1 cellular context compared by ENCODE assay signal in the genomic region with DNA sequence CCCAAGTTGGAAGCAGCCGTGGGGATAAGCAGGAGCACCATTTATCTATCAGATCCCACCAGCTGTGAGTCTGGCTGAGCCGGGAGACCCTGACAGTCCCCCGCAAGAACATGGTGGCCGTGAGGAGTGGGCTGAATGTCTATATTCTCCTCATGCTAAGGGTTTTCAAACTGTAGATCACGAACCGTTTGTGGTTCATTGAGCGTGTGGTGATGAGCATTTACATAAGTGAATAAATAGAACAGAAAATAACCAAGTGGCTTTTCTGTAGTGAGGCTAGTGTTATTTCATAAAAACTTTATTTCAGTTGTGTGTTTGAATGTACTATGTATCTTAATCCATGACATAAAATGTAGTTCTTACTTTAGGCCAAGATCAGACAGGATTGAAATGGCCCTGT.
TF ChIP-seq lines count a peak whose summit lies in the region.

No MANE protein-coding gene starts in this region.

TF ChIP-seq in WTC11, 78 proteins besides CTCF, POLR2A, EP300 and RAD21 (continued from another document):
- TF ChIP-seq, protein P1, sequence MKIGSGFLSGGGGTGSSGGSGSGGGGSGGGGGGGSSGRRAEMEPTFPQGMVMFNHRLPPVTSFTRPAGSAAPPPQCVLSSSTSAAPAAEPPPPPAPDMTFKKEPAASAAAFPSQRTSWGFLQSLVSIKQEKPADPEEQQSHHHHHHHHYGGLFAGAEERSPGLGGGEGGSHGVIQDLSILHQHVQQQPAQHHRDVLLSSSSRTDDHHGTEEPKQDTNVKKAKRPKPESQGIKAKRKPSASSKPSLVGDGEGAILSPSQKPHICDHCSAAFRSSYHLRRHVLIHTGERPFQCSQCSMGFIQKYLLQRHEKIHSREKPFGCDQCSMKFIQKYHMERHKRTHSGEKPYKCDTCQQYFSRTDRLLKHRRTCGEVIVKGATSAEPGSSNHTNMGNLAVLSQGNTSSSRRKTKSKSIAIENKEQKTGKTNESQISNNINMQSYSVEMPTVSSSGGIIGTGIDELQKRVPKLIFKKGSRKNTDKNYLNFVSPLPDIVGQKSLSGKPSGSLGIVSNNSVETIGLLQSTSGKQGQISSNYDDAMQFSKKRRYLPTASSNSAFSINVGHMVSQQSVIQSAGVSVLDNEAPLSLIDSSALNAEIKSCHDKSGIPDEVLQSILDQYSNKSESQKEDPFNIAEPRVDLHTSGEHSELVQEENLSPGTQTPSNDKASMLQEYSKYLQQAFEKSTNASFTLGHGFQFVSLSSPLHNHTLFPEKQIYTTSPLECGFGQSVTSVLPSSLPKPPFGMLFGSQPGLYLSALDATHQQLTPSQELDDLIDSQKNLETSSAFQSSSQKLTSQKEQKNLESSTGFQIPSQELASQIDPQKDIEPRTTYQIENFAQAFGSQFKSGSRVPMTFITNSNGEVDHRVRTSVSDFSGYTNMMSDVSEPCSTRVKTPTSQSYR (CRISPR knock-in tag; IDR thresholded peaks at IDR 0.05) = no peak
